26 cellular contexts compared by ENCODE assay signal in genomic region chr6:153852034-153852433, GRCh38.
"Had no signal": no experiment of that assay in that cellular context is flagged by ENCODE, and none has a peak within 500 bp of the region (broad histone marks: within the 10 kb centered on the region; RNA-seq: fewer than 3 reads in every experiment).

No MANE protein-coding gene starts in this region.

- H3K36me3 ChIP-seq: esophagus muscularis mucosa, gastrocnemius medialis, heart right ventricle, left ventricle myocardium inferior, lower lobe of right lung had no signal

- H3K27ac ChIP-seq: coronary artery, dorsolateral prefrontal cortex, esophagus muscularis mucosa, gastrocnemius medialis, heart right ventricle, left ventricle myocardium inferior, lower lobe of right lung had no signal

- H3K9me3 ChIP-seq: esophagus muscularis mucosa, gastrocnemius medialis, lower lobe of right lung, mucosa of descending colon had no signal

- H3K27me3 ChIP-seq: esophagus muscularis mucosa, gastrocnemius medialis, heart right ventricle had no signal

- H3K27me3 Mint-ChIP-seq: memory B cell, naive B cell had no signal

- H3K36me3 Mint-ChIP-seq: memory B cell, mesothelial cell of epicardium, naive B cell had no signal

- DNase-seq: dermis blood vessel endothelial cell; dorsolateral prefrontal cortex; effector CD4-positive, alpha-beta T cell; effector memory CD4-positive, alpha-beta T cell; endodermal cell; foreskin fibroblast; foreskin melanocyte; gastrocnemius medialis; glutamatergic neuron; head of caudate nucleus; heart right ventricle; hippocampal formation; islet precursor cell; kidney; kidney glomerular epithelial cell; left colon; left ventricle myocardium inferior; lower lobe of right lung; mucosa of descending colon; naive B cell had no signal

- ATAC-seq: gastrocnemius medialis, heart right ventricle, left colon, left lobe of liver, lower lobe of right lung, mucosa of descending colon had no signal

- H3K27ac Mint-ChIP-seq: endodermal cell, memory B cell, mesothelial cell of epicardium, naive B cell had no signal

- H3K4me3 ChIP-seq: coronary artery, dorsolateral prefrontal cortex, esophagus muscularis mucosa, gastrocnemius medialis, heart right ventricle, left ventricle myocardium inferior, lower lobe of right lung, mucosa of descending colon had no signal

- H3K4me1 ChIP-seq: esophagus muscularis mucosa, gastrocnemius medialis, heart right ventricle, left ventricle myocardium inferior, lower lobe of right lung had no signal

- FAIRE-seq: endometrium, kidney had no signal

- H3K4me3 Mint-ChIP-seq: endodermal cell, memory B cell, mesothelial cell of epicardium, naive B cell had no signal

- H3K9me3 Mint-ChIP-seq: memory B cell had no signal

- H3K4me1 Mint-ChIP-seq: endodermal cell, memory B cell, mesothelial cell of epicardium, naive B cell had no signal
